ENCODE assay signal across 11 cellular contexts in genomic region chr12:110042260-110042659, GRCh38. TPM values are rescaled to one million over a fixed set of nuclear protein-coding genes. Genes with fewer than 3 reads are reported as not detected.
DNase-seq lines count a peak whose midpoint lies in the region; ATAC-seq, FAIRE-seq and TF ChIP-seq lines count a peak whose summit lies in the region.
"Had no signal": no experiment of that assay in that cellular context is flagged by ENCODE, and none has a peak within 500 bp of the region (broad histone marks: within the 10 kb centered on the region; RNA-seq: fewer than 3 reads in every experiment).

No MANE protein-coding gene starts in this region.

- no peak overlapping the region for H3K4me3 ChIP-seq in CD8-positive, alpha-beta memory T cell (ENCODE audit: low read length)
- H3K4me3 ChIP-seq: body of pancreas, SJCRH30 had no signal

- POLR2A ChIA-PET in CD8-positive, alpha-beta memory T cell (lab: Charles Lee) = no interaction called here

- H3K9me3 Mint-ChIP-seq in CD8-positive, alpha-beta memory T cell = no peaks in the 10 kb centered on the region
- H3K9me3 Mint-ChIP-seq in dendritic cell treated with granulocyte-macrophage colony-stimulating factor and Interleukin-4, amounts not matched to agents 40 ng/mL and 50 ng/mL, for 4 days = no peaks in the 10 kb centered on the region

- in situ Hi-C loops in KBM-7 (cut with MboI; ENCODE audit: low pct_unique_long_range_greater_than_20kb, low sequenced_read_pairs) = no loop called here

- peaks cover 44 to 59% (median 54%) of the 10 kb centered on the region in 3 donors for H3K4me1 Mint-ChIP-seq in CD8-positive, alpha-beta memory T cell
- H3K4me1 Mint-ChIP-seq in dendritic cell treated with granulocyte-macrophage colony-stimulating factor and Interleukin-4, amounts not matched to agents 40 ng/mL and 50 ng/mL, for 4 days (ENCODE audit: low read depth) = peaks cover 52% of the 10 kb centered on the region

- CTCF ChIA-PET in CD8-positive, alpha-beta memory T cell (lab: Charles Lee) = interaction anchor here (1.0 kb wide), 1 partner anchor 10 kb away, joined by 3 read pairs; no protein-coding TSS in a partner anchor

- TF ChIP-seq POLR2A in GM12892 (IDR thresholded peaks at IDR 0.05; ENCODE audit: low read depth, low read length) = no peak

- H3K4me3 Mint-ChIP-seq in CD8-positive, alpha-beta memory T cell = no peak overlapping the region
- no peak overlapping the region for H3K4me3 Mint-ChIP-seq in dendritic cell treated with granulocyte-macrophage colony-stimulating factor and Interleukin-4, amounts not matched to agents 40 ng/mL and 50 ng/mL, for 4 days

- peaks cover 10% of the 10 kb centered on the region for H3K36me3 ChIP-seq in CD8-positive, alpha-beta memory T cell (ENCODE audit: insufficient read depth, low read length)

- no peaks in the 10 kb centered on the region for H3K9me3 ChIP-seq in CD8-positive, alpha-beta memory T cell (ENCODE audit: low read length)
- H3K9me3 ChIP-seq: body of pancreas, SJCRH30 had no signal

- FAIRE-seq in GM12892 (lab: Jason Lieb, UNC) = no peak
- FAIRE-seq: GM18507 had no signal

- ATAC-seq in HG03159 (IDR thresholded peaks at IDR 0.05; ENCODE audit: unreplicated experiment) = no peak
- ATAC-seq in GM18873 (IDR thresholded peaks at IDR 0.05; ENCODE audit: low FRiP score, unreplicated experiment) = no peak
- ATAC-seq: body of pancreas had no signal

- DNase-seq in CD8-positive, alpha-beta memory T cell = no peak
- DNase-seq in NCI-H187 treated with DMSO at 0.1 percent for 48 hours (lab: John Stamatoyannopoulos, UW) (peak; percentile 64), myocyte (ENCODE audit: low read depth) (peak; percentile 69), KBM-7 (no peak), GM12892 (ENCODE audit: insufficient read length) (no peak)
- DNase-seq: SJCRH30 had no signal

- intact Hi-C loops in dendritic cell treated with granulocyte-macrophage colony-stimulating factor and Interleukin-4, amounts not matched to agents 40 ng/mL and 50 ng/mL, for 4 days (cut with micrococcal nuclease) = no loop called here

- H3K27me3 ChIP-seq in CD8-positive, alpha-beta memory T cell (ENCODE audit: insufficient read depth, low read length, poor library complexity, severe bottlenecking) = no peaks in the 10 kb centered on the region
- H3K27me3 ChIP-seq: body of pancreas, SJCRH30 had no signal

- peaks cover 4 to 54% (median 4%) of the 10 kb centered on the region in 3 donors for H3K36me3 Mint-ChIP-seq in CD8-positive, alpha-beta memory T cell
- peaks cover 70% of the 10 kb centered on the region for H3K36me3 Mint-ChIP-seq in dendritic cell treated with granulocyte-macrophage colony-stimulating factor and Interleukin-4, amounts not matched to agents 40 ng/mL and 50 ng/mL, for 4 days (ENCODE audit: low read depth)

- H3K27me3 Mint-ChIP-seq in CD8-positive, alpha-beta memory T cell = no peaks in the 10 kb centered on the region
- H3K27me3 Mint-ChIP-seq in dendritic cell treated with granulocyte-macrophage colony-stimulating factor and Interleukin-4, amounts not matched to agents 40 ng/mL and 50 ng/mL, for 4 days = no peaks in the 10 kb centered on the region

- H3K4me1 ChIP-seq in CD8-positive, alpha-beta memory T cell (ENCODE audit: insufficient read depth, low read length) = peaks cover 31% of the 10 kb centered on the region

- H3K27ac Mint-ChIP-seq in CD8-positive, alpha-beta memory T cell = peak overlapping the region in 6 of 8 donors; percentile 12 to 72 (median 56)
- H3K27ac Mint-ChIP-seq in dendritic cell treated with granulocyte-macrophage colony-stimulating factor and Interleukin-4, amounts not matched to agents 40 ng/mL and 50 ng/mL, for 4 days = peak overlapping the region; percentile 73

- no peak overlapping the region for H3K27ac ChIP-seq in CD8-positive, alpha-beta memory T cell (ENCODE audit: low read depth, low read length)
- H3K27ac ChIP-seq: SJCRH30 had no signal

RNA-seq across cellular contexts. Expression of gene C12orf76, which starts 6.1 kb away (rescaled TPM):
- 10 to 100 TPM; 11.7 to 12.7 TPM for total RNA-seq in CD8-positive, alpha-beta memory T cell
- 17.3 TPM for polyA plus RNA-seq in CD8-positive, alpha-beta memory T cell
- total RNA-seq in myocyte = 10.7 and 11.8 TPM in 2 replicates
- 13.7 TPM for polyA plus RNA-seq in myocyte (2012)
- 14.7 TPM for polyA plus RNA-seq in GM12892 (2012; ENCODE audit: missing spikeins)

RNA-seq across cellular contexts. Expression of gene ANKRD13A, which starts 43.0 kb away (rescaled TPM):
- 10 to 100 TPM; 38.1 to 41.1 TPM for total RNA-seq in CD8-positive, alpha-beta memory T cell
- polyA plus RNA-seq in CD8-positive, alpha-beta memory T cell = 47.1 TPM
- 52.4 and 66.6 TPM in 2 replicates for total RNA-seq in myocyte
- polyA plus RNA-seq in myocyte (2012) = 27.3 TPM
- 57.1 TPM for polyA plus RNA-seq in GM12892 (2012; ENCODE audit: missing spikeins)

RNA-seq across cellular contexts. Expression of gene GIT2, which starts 46.1 kb away (rescaled TPM):
- 10 to 100 TPM; 52.0 to 54.4 TPM for total RNA-seq in CD8-positive, alpha-beta memory T cell
- 93.0 TPM for polyA plus RNA-seq in CD8-positive, alpha-beta memory T cell
- total RNA-seq in myocyte = 26.7 and 34.2 TPM in 2 replicates
- polyA plus RNA-seq in myocyte (2012) = 24.3 TPM
- polyA plus RNA-seq in GM12892 (2012; ENCODE audit: missing spikeins) = 34.4 TPM

Comparison
In these comparisons a context has a peak if more than half of its experiments do, and no peak if none do; other contexts are left out.
1. DNase-seq: peak in NCI-H187 treated with DMSO at 0.1 percent for 48 hours (single experiment) and myocyte (single experiment); none in CD8-positive, alpha-beta memory T cell (0 of 5), KBM-7 (single experiment) and GM12892 (single experiment).